Comparison of ENCODE assay signal across 2 cellular contexts in the genomic region with DNA sequence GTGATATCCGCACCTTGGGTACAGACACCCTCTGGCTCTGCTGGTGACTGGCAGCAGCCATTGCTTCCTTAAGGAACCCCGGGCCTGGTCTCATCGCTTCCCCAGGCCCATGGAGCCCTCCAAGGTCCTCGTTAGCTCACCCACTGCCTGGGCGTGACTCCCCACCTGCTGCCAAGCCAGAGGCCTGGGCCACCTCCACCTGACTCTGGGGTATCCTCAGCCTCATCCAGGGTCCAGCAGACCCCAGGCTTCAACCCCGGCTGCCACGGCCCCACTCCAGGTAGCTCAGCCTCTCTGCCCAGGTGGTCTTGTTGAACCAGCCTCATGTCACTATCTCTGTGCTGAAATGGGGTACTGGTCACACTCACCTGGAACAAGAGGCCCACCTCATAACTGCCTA.
TF ChIP-seq lines count a peak whose summit lies in the region.

No MANE protein-coding gene starts in this region.

TF ChIP-seq in IMR-90, 13 proteins besides CTCF, POLR2A, EP300 and RAD21:
- no peak for TF ChIP-seq CEBPB (IDR thresholded peaks at IDR 0.05; ENCODE audit: low read depth, low read length)
- TF ChIP-seq RCOR1 (IDR thresholded peaks at IDR 0.05; ENCODE audit: insufficient replicate concordance, low read length) = no peak
- no peak for TF ChIP-seq MAZ (IDR thresholded peaks at IDR 0.05; ENCODE audit: borderline replicate concordance, low read depth, low read length)
- TF ChIP-seq CHD1 (IDR thresholded peaks at IDR 0.05; ENCODE audit: low read depth, low read length) = no peak
- TF ChIP-seq, protein P1, sequence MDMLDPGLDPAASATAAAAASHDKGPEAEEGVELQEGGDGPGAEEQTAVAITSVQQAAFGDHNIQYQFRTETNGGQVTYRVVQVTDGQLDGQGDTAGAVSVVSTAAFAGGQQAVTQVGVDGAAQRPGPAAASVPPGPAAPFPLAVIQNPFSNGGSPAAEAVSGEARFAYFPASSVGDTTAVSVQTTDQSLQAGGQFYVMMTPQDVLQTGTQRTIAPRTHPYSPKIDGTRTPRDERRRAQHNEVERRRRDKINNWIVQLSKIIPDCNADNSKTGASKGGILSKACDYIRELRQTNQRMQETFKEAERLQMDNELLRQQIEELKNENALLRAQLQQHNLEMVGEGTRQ (IDR thresholded peaks at IDR 0.05; ENCODE audit: low read depth, low read length) = no peak
- no peak for TF ChIP-seq MAFK (IDR thresholded peaks at IDR 0.05; ENCODE audit: low read depth, low read length)
- TF ChIP-seq, protein P2, sequence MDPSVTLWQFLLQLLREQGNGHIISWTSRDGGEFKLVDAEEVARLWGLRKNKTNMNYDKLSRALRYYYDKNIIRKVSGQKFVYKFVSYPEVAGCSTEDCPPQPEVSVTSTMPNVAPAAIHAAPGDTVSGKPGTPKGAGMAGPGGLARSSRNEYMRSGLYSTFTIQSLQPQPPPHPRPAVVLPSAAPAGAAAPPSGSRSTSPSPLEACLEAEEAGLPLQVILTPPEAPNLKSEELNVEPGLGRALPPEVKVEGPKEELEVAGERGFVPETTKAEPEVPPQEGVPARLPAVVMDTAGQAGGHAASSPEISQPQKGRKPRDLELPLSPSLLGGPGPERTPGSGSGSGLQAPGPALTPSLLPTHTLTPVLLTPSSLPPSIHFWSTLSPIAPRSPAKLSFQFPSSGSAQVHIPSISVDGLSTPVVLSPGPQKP (IDR thresholded peaks at IDR 0.05; ENCODE audit: borderline replicate concordance, low read depth, low read length) = no peak
- no peak for TF ChIP-seq BHLHE40 (IDR thresholded peaks at IDR 0.05; ENCODE audit: low read depth, low read length)
- no peak for TF ChIP-seq FOS (IDR thresholded peaks at IDR 0.05; ENCODE audit: low read depth, low read length)
- no peak for TF ChIP-seq NFE2L2 (IDR thresholded peaks at IDR 0.05; ENCODE audit: low read depth, low read length)
- no peak for TF ChIP-seq SMC3 (IDR thresholded peaks at IDR 0.05; ENCODE audit: low read depth, low read length)
- no peak for TF ChIP-seq RFX5 (IDR thresholded peaks at IDR 0.05; ENCODE audit: low read depth, low read length)
- no peak for TF ChIP-seq MXI1 (IDR thresholded peaks at IDR 0.05; ENCODE audit: borderline replicate concordance, low read depth, low read length)

TF ChIP-seq in H1, 55 proteins besides CTCF, POLR2A, EP300 and RAD21:
- no peak for TF ChIP-seq CHD1 (IDR thresholded peaks at IDR 0.05; ENCODE audit: low read depth, low read length)
- TF ChIP-seq, protein P3, sequence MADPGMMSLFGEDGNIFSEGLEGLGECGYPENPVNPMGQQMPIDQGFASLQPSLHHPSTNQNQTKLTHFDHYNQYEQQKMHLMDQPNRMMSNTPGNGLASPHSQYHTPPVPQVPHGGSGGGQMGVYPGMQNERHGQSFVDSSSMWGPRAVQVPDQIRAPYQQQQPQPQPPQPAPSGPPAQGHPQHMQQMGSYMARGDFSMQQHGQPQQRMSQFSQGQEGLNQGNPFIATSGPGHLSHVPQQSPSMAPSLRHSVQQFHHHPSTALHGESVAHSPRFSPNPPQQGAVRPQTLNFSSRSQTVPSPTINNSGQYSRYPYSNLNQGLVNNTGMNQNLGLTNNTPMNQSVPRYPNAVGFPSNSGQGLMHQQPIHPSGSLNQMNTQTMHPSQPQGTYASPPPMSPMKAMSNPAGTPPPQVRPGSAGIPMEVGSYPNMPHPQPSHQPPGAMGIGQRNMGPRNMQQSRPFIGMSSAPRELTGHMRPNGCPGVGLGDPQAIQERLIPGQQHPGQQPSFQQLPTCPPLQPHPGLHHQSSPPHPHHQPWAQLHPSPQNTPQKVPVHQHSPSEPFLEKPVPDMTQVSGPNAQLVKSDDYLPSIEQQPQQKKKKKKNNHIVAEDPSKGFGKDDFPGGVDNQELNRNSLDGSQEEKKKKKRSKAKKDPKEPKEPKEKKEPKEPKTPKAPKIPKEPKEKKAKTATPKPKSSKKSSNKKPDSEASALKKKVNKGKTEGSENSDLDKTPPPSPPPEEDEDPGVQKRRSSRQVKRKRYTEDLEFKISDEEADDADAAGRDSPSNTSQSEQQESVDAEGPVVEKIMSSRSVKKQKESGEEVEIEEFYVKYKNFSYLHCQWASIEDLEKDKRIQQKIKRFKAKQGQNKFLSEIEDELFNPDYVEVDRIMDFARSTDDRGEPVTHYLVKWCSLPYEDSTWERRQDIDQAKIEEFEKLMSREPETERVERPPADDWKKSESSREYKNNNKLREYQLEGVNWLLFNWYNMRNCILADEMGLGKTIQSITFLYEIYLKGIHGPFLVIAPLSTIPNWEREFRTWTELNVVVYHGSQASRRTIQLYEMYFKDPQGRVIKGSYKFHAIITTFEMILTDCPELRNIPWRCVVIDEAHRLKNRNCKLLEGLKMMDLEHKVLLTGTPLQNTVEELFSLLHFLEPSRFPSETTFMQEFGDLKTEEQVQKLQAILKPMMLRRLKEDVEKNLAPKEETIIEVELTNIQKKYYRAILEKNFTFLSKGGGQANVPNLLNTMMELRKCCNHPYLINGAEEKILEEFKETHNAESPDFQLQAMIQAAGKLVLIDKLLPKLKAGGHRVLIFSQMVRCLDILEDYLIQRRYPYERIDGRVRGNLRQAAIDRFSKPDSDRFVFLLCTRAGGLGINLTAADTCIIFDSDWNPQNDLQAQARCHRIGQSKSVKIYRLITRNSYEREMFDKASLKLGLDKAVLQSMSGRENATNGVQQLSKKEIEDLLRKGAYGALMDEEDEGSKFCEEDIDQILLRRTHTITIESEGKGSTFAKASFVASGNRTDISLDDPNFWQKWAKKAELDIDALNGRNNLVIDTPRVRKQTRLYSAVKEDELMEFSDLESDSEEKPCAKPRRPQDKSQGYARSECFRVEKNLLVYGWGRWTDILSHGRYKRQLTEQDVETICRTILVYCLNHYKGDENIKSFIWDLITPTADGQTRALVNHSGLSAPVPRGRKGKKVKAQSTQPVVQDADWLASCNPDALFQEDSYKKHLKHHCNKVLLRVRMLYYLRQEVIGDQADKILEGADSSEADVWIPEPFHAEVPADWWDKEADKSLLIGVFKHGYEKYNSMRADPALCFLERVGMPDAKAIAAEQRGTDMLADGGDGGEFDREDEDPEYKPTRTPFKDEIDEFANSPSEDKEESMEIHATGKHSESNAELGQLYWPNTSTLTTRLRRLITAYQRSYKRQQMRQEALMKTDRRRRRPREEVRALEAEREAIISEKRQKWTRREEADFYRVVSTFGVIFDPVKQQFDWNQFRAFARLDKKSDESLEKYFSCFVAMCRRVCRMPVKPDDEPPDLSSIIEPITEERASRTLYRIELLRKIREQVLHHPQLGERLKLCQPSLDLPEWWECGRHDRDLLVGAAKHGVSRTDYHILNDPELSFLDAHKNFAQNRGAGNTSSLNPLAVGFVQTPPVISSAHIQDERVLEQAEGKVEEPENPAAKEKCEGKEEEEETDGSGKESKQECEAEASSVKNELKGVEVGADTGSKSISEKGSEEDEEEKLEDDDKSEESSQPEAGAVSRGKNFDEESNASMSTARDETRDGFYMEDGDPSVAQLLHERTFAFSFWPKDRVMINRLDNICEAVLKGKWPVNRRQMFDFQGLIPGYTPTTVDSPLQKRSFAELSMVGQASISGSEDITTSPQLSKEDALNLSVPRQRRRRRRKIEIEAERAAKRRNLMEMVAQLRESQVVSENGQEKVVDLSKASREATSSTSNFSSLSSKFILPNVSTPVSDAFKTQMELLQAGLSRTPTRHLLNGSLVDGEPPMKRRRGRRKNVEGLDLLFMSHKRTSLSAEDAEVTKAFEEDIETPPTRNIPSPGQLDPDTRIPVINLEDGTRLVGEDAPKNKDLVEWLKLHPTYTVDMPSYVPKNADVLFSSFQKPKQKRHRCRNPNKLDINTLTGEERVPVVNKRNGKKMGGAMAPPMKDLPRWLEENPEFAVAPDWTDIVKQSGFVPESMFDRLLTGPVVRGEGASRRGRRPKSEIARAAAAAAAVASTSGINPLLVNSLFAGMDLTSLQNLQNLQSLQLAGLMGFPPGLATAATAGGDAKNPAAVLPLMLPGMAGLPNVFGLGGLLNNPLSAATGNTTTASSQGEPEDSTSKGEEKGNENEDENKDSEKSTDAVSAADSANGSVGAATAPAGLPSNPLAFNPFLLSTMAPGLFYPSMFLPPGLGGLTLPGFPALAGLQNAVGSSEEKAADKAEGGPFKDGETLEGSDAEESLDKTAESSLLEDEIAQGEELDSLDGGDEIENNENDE (IDR thresholded peaks at IDR 0.05; ENCODE audit: insufficient replicate concordance, low read length) = no peak
- no peak for TF ChIP-seq CREB1 (IDR thresholded peaks at IDR 0.05)
- no peak for TF ChIP-seq SRF (IDR thresholded peaks at IDR 0.05; ENCODE audit: low read depth, low read length)
- TF ChIP-seq GTF2F1 (IDR thresholded peaks at IDR 0.05; ENCODE audit: borderline replicate concordance, low read depth, low read length) = no peak
TF ChIP-seq in H1: peak in this region for 0.
